23 cellular contexts compared by ENCODE assay signal in the genomic region with DNA sequence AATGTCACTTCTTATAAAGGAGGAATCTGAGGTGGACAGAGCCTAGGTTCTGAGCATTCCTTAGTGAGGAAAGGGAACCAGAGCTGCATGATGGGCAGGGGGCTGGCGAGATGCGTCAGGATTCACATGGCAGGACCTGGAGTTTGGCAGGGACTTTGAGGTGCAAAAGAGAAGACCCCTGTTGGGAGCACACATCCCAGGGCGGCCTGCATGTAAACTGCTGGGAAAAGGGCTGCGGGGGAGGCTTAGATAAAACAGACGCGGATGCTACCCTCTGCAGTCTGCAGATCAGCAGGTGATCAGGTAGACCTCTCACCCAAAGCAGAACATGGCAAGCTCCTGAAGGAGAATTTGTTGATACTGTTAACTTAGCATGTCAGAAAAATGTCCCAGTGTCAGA.
"Had no signal": no experiment of that assay in that cellular context is flagged by ENCODE, and none has a peak within 500 bp of the region (broad histone marks: within the 10 kb centered on the region; RNA-seq: fewer than 3 reads in every experiment).

No MANE protein-coding gene starts in this region.

- H3K36me3 Mint-ChIP-seq: activated CD8-positive, alpha-beta memory T cell treated with anti-CD3 and anti-CD28 coated beads, Interleukin-2, amount 10 ng/mL, durations not matched to agents 7 days and 5 days had no signal

- ATAC-seq: activated CD8-positive, alpha-beta memory T cell treated with anti-CD3 and anti-CD28 coated beads, Interleukin-2, amount 10 ng/mL, durations not matched to agents 7 days and 5 days had no signal

- H3K27ac Mint-ChIP-seq: activated B cell treated with CpG ODN at 0.5 μM for 24 hours; activated CD4-positive, alpha-beta T cell treated with anti-CD3 and anti-CD28 coated beads, Interleukin-2, amount 10 ng/mL, durations not matched to agents 24 days and 14 days; activated CD8-positive, alpha-beta memory T cell treated with anti-CD3 and anti-CD28 coated beads, Interleukin-2, amount 10 ng/mL, durations not matched to agents 7 days and 5 days; activated naive CD8-positive, alpha-beta T cell treated with anti-CD3 and anti-CD28 coated beads, Interleukin-2, amount 10 ng/mL, durations not matched to agents 7 days and 5 days; activated T-cell treated with anti-CD3 and anti-CD28 coated beads, Interleukin-2, amount 50 U/mL, for 24 hours; activated T-helper 1 cell treated with anti-CD3 and anti-CD28 coated beads, Interleukin-12 subunit alpha, Interleukin-12 subunit beta, Interleukin-2, Interleukin-4 antibody, amounts not matched to agents 30 ng/mL and 10 ng/mL and 1 ng/mL, durations not matched to agents 14 hours and 24 hours and 36 hours; T-helper 1 cell treated with Interleukin-12 subunit alpha and Interleukin-12 subunit beta and Interleukin-4 antibody, amounts not matched to agents 30 μg/mL and 1 μg/mL, for 36 hours had no signal

- H3K27me3 Mint-ChIP-seq: activated B cell treated with CpG ODN at 0.5 μM for 24 hours; activated CD4-positive, alpha-beta T cell treated with anti-CD3 and anti-CD28 coated beads, Interleukin-2, amount 10 ng/mL, durations not matched to agents 24 days and 14 days; activated CD8-positive, alpha-beta memory T cell treated with anti-CD3 and anti-CD28 coated beads, Interleukin-2, amount 10 ng/mL, durations not matched to agents 7 days and 5 days; activated naive CD8-positive, alpha-beta T cell treated with anti-CD3 and anti-CD28 coated beads, Interleukin-2, amount 10 ng/mL, durations not matched to agents 7 days and 5 days; activated T-cell treated with anti-CD3 and anti-CD28 coated beads, Interleukin-2, amount 50 U/mL, for 24 hours had no signal

- H3K9me3 Mint-ChIP-seq: activated B cell treated with CpG ODN at 0.5 μM for 24 hours; activated CD4-positive, alpha-beta T cell treated with anti-CD3 and anti-CD28 coated beads, Interleukin-2, amount 10 ng/mL, durations not matched to agents 24 days and 14 days; activated naive CD8-positive, alpha-beta T cell treated with anti-CD3 and anti-CD28 coated beads, Interleukin-2, amount 10 ng/mL, durations not matched to agents 7 days and 5 days; activated T-cell treated with anti-CD3 and anti-CD28 coated beads, Interleukin-2, amount 50 U/mL, for 24 hours; activated T-helper 1 cell treated with anti-CD3 and anti-CD28 coated beads, Interleukin-12 subunit alpha, Interleukin-12 subunit beta, Interleukin-2, Interleukin-4 antibody, amounts not matched to agents 30 ng/mL and 10 ng/mL and 1 ng/mL, durations not matched to agents 14 hours and 24 hours and 36 hours; T-helper 1 cell treated with Interleukin-12 subunit alpha and Interleukin-12 subunit beta and Interleukin-4 antibody, amounts not matched to agents 30 μg/mL and 1 μg/mL, for 36 hours had no signal

- H3K4me3 Mint-ChIP-seq: activated B cell treated with CpG ODN at 0.5 μM for 24 hours; activated CD4-positive, alpha-beta T cell treated with anti-CD3 and anti-CD28 coated beads, Interleukin-2, amount 10 ng/mL, durations not matched to agents 24 days and 14 days; activated CD8-positive, alpha-beta memory T cell treated with anti-CD3 and anti-CD28 coated beads, Interleukin-2, amount 10 ng/mL, durations not matched to agents 7 days and 5 days; activated naive CD8-positive, alpha-beta T cell treated with anti-CD3 and anti-CD28 coated beads, Interleukin-2, amount 10 ng/mL, durations not matched to agents 7 days and 5 days; activated T-cell treated with anti-CD3 and anti-CD28 coated beads, Interleukin-2, amount 50 U/mL, for 24 hours; activated T-helper 1 cell treated with anti-CD3 and anti-CD28 coated beads, Interleukin-12 subunit alpha, Interleukin-12 subunit beta, Interleukin-2, Interleukin-4 antibody, amounts not matched to agents 30 ng/mL and 10 ng/mL and 1 ng/mL, durations not matched to agents 14 hours and 24 hours and 36 hours; T-helper 1 cell treated with Interleukin-12 subunit alpha and Interleukin-12 subunit beta and Interleukin-4 antibody, amounts not matched to agents 30 μg/mL and 1 μg/mL, for 36 hours had no signal

- DNase-seq: activated B cell treated with CpG ODN at 0.5 μM for 24 hours; activated CD4-positive, alpha-beta T cell treated with anti-CD3 and anti-CD28 coated beads for 1 hour; activated CD4-positive, alpha-beta T cell treated with anti-CD3 and anti-CD28 coated beads, Interleukin-2, amount 10 ng/mL, durations not matched to agents 24 days and 14 days; activated CD4-positive, alpha-beta T cell treated with anti-CD3 and anti-CD28 coated beads, Interleukin-2, amount 50 U/mL, for 48 hours; activated CD8-positive, alpha-beta memory T cell treated with anti-CD3 and anti-CD28 coated beads, Interleukin-2, amount 10 ng/mL, durations not matched to agents 7 days and 5 days; activated gamma-delta T cell; activated naive CD4-positive, alpha-beta T cell treated with anti-CD3 and anti-CD28 coated beads, Interleukin-2, amount 50 U/mL, for 16 hours; activated naive CD8-positive, alpha-beta T cell treated with anti-CD3 and anti-CD28 coated beads, Interleukin-2, amount 10 ng/mL, durations not matched to agents 7 days and 5 days; activated T-cell treated with anti-CD3 and anti-CD28 coated beads, Interleukin-2, amount 50 U/mL, for 24 hours; adrenal gland; anterior cingulate cortex; central memory CD4-positive, alpha-beta T cell; MG63; MV-4-11; NCI-H1092 treated with DMSO at 0.1 percent for 48 hours; NCI-H1417 treated with DMSO at 0.1 percent for 48 hours; NCI-H1694; NCI-H2029; NCI-H2107; NCI-H510A treated with DMSO at 0.1 percent for 48 hours; SHP77 treated with DMSO at 0.1 percent for 48 hours had no signal

- H3K4me1 Mint-ChIP-seq: activated B cell treated with CpG ODN at 0.5 μM for 24 hours; activated CD8-positive, alpha-beta memory T cell treated with anti-CD3 and anti-CD28 coated beads, Interleukin-2, amount 10 ng/mL, durations not matched to agents 7 days and 5 days; activated naive CD8-positive, alpha-beta T cell treated with anti-CD3 and anti-CD28 coated beads, Interleukin-2, amount 10 ng/mL, durations not matched to agents 7 days and 5 days had no signal
